In the genomic region with DNA sequence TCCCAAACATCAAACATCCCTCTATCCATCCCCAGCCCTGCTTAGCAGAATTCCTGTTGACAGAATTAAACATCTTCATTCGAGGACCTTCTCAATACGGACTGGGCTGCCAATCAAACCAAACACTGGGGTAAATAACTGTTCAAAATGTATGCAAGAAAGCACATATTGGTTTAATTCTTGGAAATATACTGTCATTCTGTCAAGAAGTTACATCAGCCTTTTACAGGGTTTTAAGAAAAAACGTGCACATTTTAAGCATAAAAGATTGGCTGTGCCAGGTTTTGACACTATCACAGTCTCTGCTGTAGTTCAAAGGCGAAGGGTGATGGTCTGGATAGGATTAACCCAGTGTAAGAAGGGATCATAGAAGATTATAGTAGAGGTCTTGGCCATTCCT, we compare ENCODE assay signal across 11 cellular contexts.
"Had no signal": no experiment of that assay in that cellular context is flagged by ENCODE, and none has a peak within 500 bp of the region (broad histone marks: within the 10 kb centered on the region; RNA-seq: fewer than 3 reads in every experiment).

No MANE protein-coding gene starts in this region.

- H3K4me3 Mint-ChIP-seq: activated naive CD4-positive, alpha-beta T cell treated with anti-CD3 and anti-CD28 coated beads for 36 hours; activated T-helper 17 cell treated with anti-CD3 and anti-CD28 coated beads, Interleukin-2, amount 50 U/mL, for 72 hours; neural crest cell had no signal

- H3K27me3 Mint-ChIP-seq: activated T-helper 17 cell treated with anti-CD3 and anti-CD28 coated beads, Interleukin-2, amount 50 U/mL, for 72 hours had no signal

- H3K27ac Mint-ChIP-seq: activated naive CD4-positive, alpha-beta T cell treated with anti-CD3 and anti-CD28 coated beads for 36 hours; activated T-helper 17 cell treated with anti-CD3 and anti-CD28 coated beads, Interleukin-2, amount 50 U/mL, for 72 hours had no signal

- H3K9me3 Mint-ChIP-seq: activated naive CD4-positive, alpha-beta T cell treated with anti-CD3 and anti-CD28 coated beads for 36 hours; activated T-helper 17 cell treated with anti-CD3 and anti-CD28 coated beads, Interleukin-2, amount 50 U/mL, for 72 hours; neural crest cell had no signal

- DNase-seq: activated CD8-positive, alpha-beta memory T cell treated with anti-CD3 and anti-CD28 coated beads, Interleukin-2, amount 50 U/mL, for 48 hours; activated naive CD4-positive, alpha-beta T cell treated with anti-CD3 and anti-CD28 coated beads for 36 hours; adrenal gland; islet precursor cell; midbrain; spleen; stomach; T1000; testis had no signal

- H3K4me1 Mint-ChIP-seq: activated T-helper 17 cell treated with anti-CD3 and anti-CD28 coated beads, Interleukin-2, amount 50 U/mL, for 72 hours; neural crest cell had no signal
